In genomic region chr5:157449011-157449723, GRCh38 we compare ENCODE assay signal across 15 cellular contexts. TPM values are rescaled to one million over a fixed set of nuclear protein-coding genes. Genes with fewer than 3 reads are reported as not detected.
DNase-seq lines count a peak whose midpoint lies in the region; ATAC-seq and TF ChIP-seq lines count a peak whose summit lies in the region.
"Had no signal": no experiment of that assay in that cellular context is flagged by ENCODE, and none has a peak within 500 bp of the region (broad histone marks: within the 10 kb centered on the region; RNA-seq: fewer than 3 reads in every experiment).

No MANE protein-coding gene starts in this region.

- no peak for TF ChIP-seq RAD21 in IMR-90 (IDR thresholded peaks at IDR 0.05; ENCODE audit: low read length)

- no peaks in the 10 kb centered on the region for H4K20me1 ChIP-seq in IMR-90 (ENCODE audit: insufficient read depth, low read length)

- H2BK15ac ChIP-seq in IMR-90 (ENCODE audit: low read depth, low read length): no peak overlapping the region

- H3K9me3 ChIP-seq in IMR-90 (ENCODE audit: control insufficient read depth, insufficient read depth, low read length): no peaks in the 10 kb centered on the region
- H3K9me3 ChIP-seq: Caco-2, upper lobe of left lung had no signal

- H3K27me3 ChIP-seq in IMR-90 (ENCODE audit: control insufficient read depth, insufficient read depth, low read length): no peaks in the 10 kb centered on the region
- H3K27me3 ChIP-seq: brain microvascular endothelial cell, upper lobe of left lung had no signal

- no peaks in the 10 kb centered on the region for H3K79me1 ChIP-seq in IMR-90 (ENCODE audit: low read depth in 1 of 2, low read length in 2 of 2)

- TF ChIP-seq CTCF in IMR-90 (conservative IDR thresholded peaks at IDR 0.05; ENCODE audit: low read depth, low read length): no peak
- TF ChIP-seq CTCF in MCF 10A (IDR thresholded peaks at IDR 0.05; ENCODE audit: unreplicated experiment): no peak

- H2BK120ac ChIP-seq in IMR-90 (ENCODE audit: low read depth, low read length): no peak overlapping the region

- POLR2A ChIA-PET in IMR-90 (lab: Charles Lee; ENCODE audit: unreplicated experiment): no interaction called here
- POLR2A ChIA-PET in MCF 10A (lab: Yijun Ruan, JAX): interaction anchor here (1.0 to 2.2 kb wide), 3 partner anchors 14 to 121 kb away, joined by 3 to 23 read pairs (median 3); no protein-coding TSS in a partner anchor

- H2AK9ac ChIP-seq in IMR-90 (replicated peaks; ENCODE audit: low read depth, low read length, poor library complexity): no peak overlapping the region

- H4K5ac ChIP-seq in IMR-90 (ENCODE audit: low read depth, low read length): no peak overlapping the region

- no peak overlapping the region for H3K23ac ChIP-seq in IMR-90 (ENCODE audit: low read depth, low read length)

- CTCF ChIA-PET in IMR-90 (lab: Yijun Ruan, JAX) (interaction anchor here (1.7 kb wide), 1 partner anchor 17 kb away, joined by 8 read pairs; no protein-coding TSS in a partner anchor), MCF 10A (lab: Yijun Ruan, JAX) (interaction anchor here (0.5 to 4.8 kb wide), 16 partner anchors 9 to 457 kb away, joined by 3 to 51 read pairs (median 4); partner anchors contain the start of gene NIPAL4)

- H3K18ac ChIP-seq in IMR-90 (ENCODE audit: low read depth, low read length): no peak overlapping the region

- peaks cover 2% of the 10 kb centered on the region; the same call in 1 of the 2 replicates for H3K4me1 ChIP-seq in IMR-90 (ENCODE audit: control insufficient read depth, insufficient read depth, low read length)
- H3K4me1 ChIP-seq: upper lobe of left lung had no signal

- H4K8ac ChIP-seq in IMR-90 (ENCODE audit: low read depth in 2 of 2, low read length in 2 of 2): no peak overlapping the region

- no peak overlapping the region for H3K4me3 ChIP-seq in IMR-90 (ENCODE audit: insufficient read depth, low read depth, low read length)
- H3K4me3 ChIP-seq: upper lobe of left lung had no signal

- no peak overlapping the region for H3K4ac ChIP-seq in IMR-90 (ENCODE audit: low read depth, low read length)

- no peak overlapping the region for H3K27ac Mint-ChIP-seq in MCF 10A (ENCODE audit: low read depth, unreplicated experiment)

- no peak overlapping the region for H2BK5ac ChIP-seq in IMR-90 (ENCODE audit: low read depth, low read length, poor library complexity, severe bottlenecking)

- peaks cover 19% of the 10 kb centered on the region for H3K4me1 Mint-ChIP-seq in MCF 10A (ENCODE audit: insufficient read depth, unreplicated experiment)

- WGBS in IMR-90 (ENCODE audit: extremely low coverage in 2 of 2, insufficient read length in 1 of 2), 2 experiments: no CpG with 5 or more reads among the region's 6 CpGs

- DNase-seq in IMR-90: no peak
- DNase-seq in MCF 10A (ENCODE audit: unreplicated experiment): peak; percentile 47
- peak; percentile 32 to 49 for DNase-seq in hippocampal formation (lab: John Stamatoyannopoulos, UW)
- DNase-seq in substantia nigra (lab: John Stamatoyannopoulos, UW): peak in 32 of 49 donors; percentile 23 to 82 (median 49)
- DNase-seq in NCI-H1417 treated with DMSO at 0.1 percent for 48 hours (lab: John Stamatoyannopoulos, UW): no peak
- no peak for DNase-seq in NCI-H82 treated with DMSO at 0.1 percent for 48 hours (lab: John Stamatoyannopoulos, UW; ENCODE audit: unreplicated experiment)
- DNase-seq: brain microvascular endothelial cell, Caco-2, kidney glomerular epithelial cell, NCI-H1417, OCI-M1 had no signal

- in situ Hi-C loops in IMR-90 (cut with MboI; ENCODE audit: low sequenced_read_pairs): no loop called here

- no peak overlapping the region for H3K9ac ChIP-seq in IMR-90 (ENCODE audit: low read depth, low read length)

- H3K9me1 ChIP-seq in IMR-90 (ENCODE audit: insufficient read depth, low read length): no peaks in the 10 kb centered on the region; the same call in 1 of the 2 replicates

- H2AFZ ChIP-seq in IMR-90 (replicated peaks; ENCODE audit: low read length, poor library complexity): peak overlapping the region; percentile 18

- no peak overlapping the region for H3K56ac ChIP-seq in IMR-90 (ENCODE audit: extremely low read depth, insufficient read depth, low read length)

- intact Hi-C loops in IMR-90 (cut with micrococcal nuclease) (no loop called here), MCF 10A (cut with micrococcal nuclease) (no loop called here)

- dilution Hi-C loops in IMR-90 (cut with HindIII; ENCODE audit: low sequenced_read_pairs, unreplicated experiment): no loop called here

- BruUV-seq in IMR-90 (replicated peaks; lab: Mats Ljungman, UMichigan) (no TSS peak), MCF 10A (replicated peaks; lab: Mats Ljungman, UMichigan) (no TSS peak)

- no peaks in the 10 kb centered on the region for H3K27me3 Mint-ChIP-seq in MCF 10A (ENCODE audit: insufficient read depth, unreplicated experiment)

- no peak overlapping the region for H3K4me3 Mint-ChIP-seq in MCF 10A (ENCODE audit: unreplicated experiment)

- H2AK5ac ChIP-seq in IMR-90 (ENCODE audit: low read depth, low read length): no peak overlapping the region

- no peak overlapping the region for H3K14ac ChIP-seq in IMR-90 (replicated peaks; ENCODE audit: low read depth, low read length)

- H2BK20ac ChIP-seq in IMR-90 (ENCODE audit: low read depth, low read length): no peak overlapping the region

- ATAC-seq in IMR-90 (ENCODE audit: low read depth): 0 out of 2 replicates have a peak, but pooled peaks have one; percentile 24
- ATAC-seq in HG02623 (IDR thresholded peaks at IDR 0.05; ENCODE audit: unreplicated experiment): no peak
- no peak for ATAC-seq in GM18861 (IDR thresholded peaks at IDR 0.05; ENCODE audit: unreplicated experiment)

- no peak overlapping the region for H4K91ac ChIP-seq in IMR-90 (ENCODE audit: insufficient read depth, low read depth, low read length)

- no peak overlapping the region for H3K4me2 ChIP-seq in IMR-90 (ENCODE audit: low read depth, low read length)

- H3K36me3 Mint-ChIP-seq in MCF 10A (ENCODE audit: insufficient read depth, unreplicated experiment): no peaks in the 10 kb centered on the region

- H3K9me3 Mint-ChIP-seq in MCF 10A (ENCODE audit: unreplicated experiment): no peaks in the 10 kb centered on the region

- no peak for TF ChIP-seq POLR2A in IMR-90 (IDR thresholded peaks at IDR 0.05; ENCODE audit: low read depth, low read length)

- no peak overlapping the region for H3K27ac ChIP-seq in IMR-90 (ENCODE audit: insufficient read depth, low read length)
- H3K27ac ChIP-seq in substantia nigra (ENCODE audit: low read depth, low read length, poor library complexity, severe bottlenecking): peak overlapping the region; percentile 70
- H3K27ac ChIP-seq: brain microvascular endothelial cell, HL-60, upper lobe of left lung had no signal

- H3K36me3 ChIP-seq in IMR-90 (ENCODE audit: control insufficient read depth, insufficient read depth, low read length): no peaks in the 10 kb centered on the region
- H3K36me3 ChIP-seq: brain microvascular endothelial cell, upper lobe of left lung had no signal

TF ChIP-seq in IMR-90, 13 proteins besides CTCF, POLR2A, EP300 and RAD21:
- TF ChIP-seq FOS (IDR thresholded peaks at IDR 0.05; ENCODE audit: low read depth, low read length): no peak
- no peak for TF ChIP-seq MAFK (IDR thresholded peaks at IDR 0.05; ENCODE audit: low read depth, low read length)
- no peak for TF ChIP-seq ELK1 (IDR thresholded peaks at IDR 0.05; ENCODE audit: borderline replicate concordance, low read depth, low read length)
- TF ChIP-seq RCOR1 (IDR thresholded peaks at IDR 0.05; ENCODE audit: insufficient replicate concordance, low read length): no peak
- no peak for TF ChIP-seq USF2 (IDR thresholded peaks at IDR 0.05; ENCODE audit: low read depth, low read length)
- TF ChIP-seq BHLHE40 (IDR thresholded peaks at IDR 0.05; ENCODE audit: low read depth, low read length): no peak
- no peak for TF ChIP-seq CHD1 (IDR thresholded peaks at IDR 0.05; ENCODE audit: low read depth, low read length)
- TF ChIP-seq MXI1 (IDR thresholded peaks at IDR 0.05; ENCODE audit: borderline replicate concordance, low read depth, low read length): no peak
- no peak for TF ChIP-seq CEBPB (IDR thresholded peaks at IDR 0.05; ENCODE audit: low read depth, low read length)

RNA-seq across cellular contexts. Expression of gene NIPAL4, which starts 10.8 kb away (rescaled TPM):
- 0.18 and 0.28 TPM in 2 replicates for total RNA-seq in IMR-90 (2012; rRNA removed)
- 0.32 and 0.39 TPM in 2 replicates for polyA plus RNA-seq in IMR-90 (2012; rRNA removed)
- 0.10 and 0.25 TPM in 2 replicates for polyA plus RNA-seq in IMR-90 (2012; cell fraction: cytosol; rRNA removed)
- polyA plus RNA-seq in IMR-90 (2012; cell fraction: nucleus; rRNA removed; ENCODE audit: low replicate concordance): 0.45 and 0.52 TPM in 2 replicates
- 0.40 and 0.96 TPM in 2 replicates for total RNA-seq in MCF 10A (2022)

Comparison
In these comparisons a context has a peak if more than half of its experiments do, and no peak if none do; other contexts are left out.
1. DNase-seq: peak in MCF 10A (single experiment), hippocampal formation (2 of 2) and substantia nigra (32 of 49); none in IMR-90 (single experiment), NCI-H1417 treated with DMSO at 0.1 percent for 48 hours (single experiment) and NCI-H82 treated with DMSO at 0.1 percent for 48 hours (single experiment).